Comparison of ENCODE assay signal across 8 cellular contexts in genomic region chr12:111369496-111370220, GRCh38. TPM values are rescaled to one million over a fixed set of nuclear protein-coding genes. Genes with fewer than 3 reads are reported as not detected.
DNase-seq lines count a peak whose midpoint lies in the region; ATAC-seq and TF ChIP-seq lines count a peak whose summit lies in the region.

No MANE protein-coding gene starts in this region.

- H3F3A ChIP-seq in GM23248 (ENCODE audit: insufficient read depth), result no peaks in the 10 kb centered on the region

- DNase-seq in GM23248 (peak; percentile 26), SJSA1 (ENCODE audit: low read depth in 1 of 2, low spot score in 2 of 2) (no peak), fibroblast of pulmonary artery (ENCODE audit: low read depth) (no peak), skeletal muscle cell (ENCODE audit: low read depth) (no peak), NCI-H2107 treated with DMSO at 0.1 percent for 48 hours (lab: John Stamatoyannopoulos, UW; ENCODE audit: unreplicated experiment) (no peak), COR-L47 (lab: John Stamatoyannopoulos, UW) (no peak)
- no peak for DNase-seq in stimulated activated CD4-positive, alpha-beta T cell treated with anti-CD3 and anti-CD28 coated beads, Interleukin-12 subunit alpha, Interleukin-12 subunit beta, amount 100 ng/mL, for 4 hours

- ATAC-seq in GM19035 (IDR thresholded peaks at IDR 0.05; ENCODE audit: unreplicated experiment), result no peak

- peak overlapping the region; percentile 97 for H2AFZ ChIP-seq in GM23248

- H3K27ac ChIP-seq in GM23248, result no peak overlapping the region
- H3K27ac ChIP-seq in SJSA1, result no peak overlapping the region

- 36 to 42% methylated on average over 13 of the region's 13 CpGs for WGBS in GM23248 (ENCODE audit: low coverage in 1 of 2, low lambda C conversion rate in 2 of 2, missing lambda C conversion rate in 2 of 2), 2 experiments

- H3K4me3 ChIP-seq in GM23248, result peak overlapping the region; percentile 85
- H3K4me3 ChIP-seq in SJSA1, result peak overlapping the region; percentile 85
- H3K4me3 ChIP-seq in fibroblast of pulmonary artery (replicated peaks; ENCODE audit: low read depth, low read length), result peak overlapping the region; percentile 88
- peak overlapping the region; percentile 88 for H3K4me3 ChIP-seq in skeletal muscle cell (ENCODE audit: low read depth, low read length)

- H3K9me2 ChIP-seq in GM23248 (ENCODE audit: insufficient read depth), result no peaks in the 10 kb centered on the region

- H3K27me3 ChIP-seq in GM23248 (replicated peaks; ENCODE audit: insufficient read depth) (no peaks in the 10 kb centered on the region), SJSA1 (replicated peaks) (no peaks in the 10 kb centered on the region)

- H3K4me1 ChIP-seq in GM23248 (ENCODE audit: insufficient read depth) (peaks cover 9% of the 10 kb centered on the region), SJSA1 (replicated peaks) (peaks cover 15% of the 10 kb centered on the region; the same call in 1 of the 2 replicates)

- no peaks in the 10 kb centered on the region for H3K79me2 ChIP-seq in GM23248 (ENCODE audit: insufficient read depth)

- H3K9ac ChIP-seq in GM23248, result peak overlapping the region; percentile 72

- H4K20me1 ChIP-seq in GM23248 (ENCODE audit: insufficient read depth), result no peaks in the 10 kb centered on the region

- peak overlapping the region; percentile 97 for H3K4me2 ChIP-seq in GM23248 (ENCODE audit: unreplicated experiment)

- TF ChIP-seq CTCF in fibroblast of pulmonary artery (IDR thresholded peaks at IDR 0.05; ENCODE audit: low read length, missing control alignments), result no peak

- H3K36me3 ChIP-seq in GM23248 (ENCODE audit: low read depth) (no peaks in the 10 kb centered on the region), SJSA1 (peaks cover 3% of the 10 kb centered on the region; the same call in 1 of the 2 replicates)

- in situ Hi-C loops in GM23248 (cut with MboI), result no loop called here

- H3K9me3 ChIP-seq in GM23248 (ENCODE audit: low read depth), result no peaks in the 10 kb centered on the region
- no peaks in the 10 kb centered on the region for H3K9me3 ChIP-seq in SJSA1 (replicated peaks)

RNA-seq across cellular contexts. Expression of gene PHETA1, which starts 0.8 kb away (rescaled TPM):
- total RNA-seq in GM23248 (2014; rRNA removed; shearing (Covaris generic)), result 4.8 and 12.9 TPM in 2 replicates
- polyA plus RNA-seq in GM23248 (2016; fragmentation: Nextera tagmentation; extraction: Ambion mirVana), result 6.6 and 7.9 TPM in 2 replicates
- 1.8 and 8.5 TPM in 2 replicates for total RNA-seq in SJSA1 (2014; rRNA removed; shearing (Covaris generic))

RNA-seq across cellular contexts. Expression of gene SH2B3, which starts 36.1 kb away (rescaled TPM):
- total RNA-seq in GM23248 (2014; rRNA removed; shearing (Covaris generic)), result 39.1 and 42.8 TPM in 2 replicates
- 9.2 and 9.4 TPM in 2 replicates for polyA plus RNA-seq in GM23248 (2016; fragmentation: Nextera tagmentation; extraction: Ambion mirVana)
- total RNA-seq in SJSA1 (2014; rRNA removed; shearing (Covaris generic)), result 13.0 and 20.5 TPM in 2 replicates
